In genomic region chr15:31373970-31374369, GRCh38 we compare ENCODE assay signal across 21 cellular contexts. TPM values are rescaled to one million over a fixed set of nuclear protein-coding genes. Genes with fewer than 3 reads are reported as not detected.
DNase-seq lines count a peak whose midpoint lies in the region; ATAC-seq and TF ChIP-seq lines count a peak whose summit lies in the region.
"Had no signal": no experiment of that assay in that cellular context is flagged by ENCODE, and none has a peak within 500 bp of the region (broad histone marks: within the 10 kb centered on the region; RNA-seq: fewer than 3 reads in every experiment).

No MANE protein-coding gene starts in this region.

- H2BK15ac ChIP-seq in H9 (ENCODE audit: low read depth, low read length), result no peak overlapping the region

- H3K14ac ChIP-seq in H9 (ENCODE audit: insufficient read depth, low read length), result no peak overlapping the region; the same call in 1 of the 2 replicates

- H2BK12ac ChIP-seq in H9 (ENCODE audit: insufficient read length, low read depth, low read length), result no peak overlapping the region

- H3K9me3 ChIP-seq in H9 (ENCODE audit: control insufficient read depth, low read depth, low read length) (no peaks in the 10 kb centered on the region), BE2C (no peaks in the 10 kb centered on the region; the same call in 1 of the 2 replicates)
- H3K9me3 ChIP-seq: psoas muscle had no signal

- H3K27me3 Mint-ChIP-seq in H9 (ENCODE audit: low read depth) (no peaks in the 10 kb centered on the region), glutamatergic neuron (ENCODE audit: unreplicated experiment) (peaks cover 28% of the 10 kb centered on the region)
- H3K27me3 Mint-ChIP-seq in activated CD8-positive, alpha-beta T cell treated with anti-CD3 and anti-CD28 coated beads for 36 hours, result no peaks in the 10 kb centered on the region

- no peak overlapping the region for H3K4me2 ChIP-seq in H9 (ENCODE audit: insufficient read depth, insufficient read length, low read length)
- H3K4me2 ChIP-seq: BLaER1 had no signal

- H2BK5ac ChIP-seq in H9 (ENCODE audit: insufficient read length, low read length), result no peak overlapping the region

- TF ChIP-seq CTCF in H9 (conservative IDR thresholded peaks at IDR 0.05) (no peak), glutamatergic neuron (IDR thresholded peaks at IDR 0.05; ENCODE audit: partially characterized antibody, unreplicated experiment) (no peak), BE2C (IDR thresholded peaks at IDR 0.05; ENCODE audit: low read depth, low read length) (no peak)
- TF ChIP-seq CTCF in activated CD8-positive, alpha-beta T cell treated with anti-CD3 and anti-CD28 coated beads for 36 hours (IDR thresholded peaks at IDR 0.05), result no peak

- H2AFZ ChIP-seq in H9 (ENCODE audit: low read length), result no peak overlapping the region

- peak overlapping the region; percentile 72 for H4K5ac ChIP-seq in H9 (ENCODE audit: insufficient read length, low read depth, low read length)

- H3K4me3 Mint-ChIP-seq in H9 (no peak overlapping the region), glutamatergic neuron (ENCODE audit: unreplicated experiment) (peak overlapping the region; percentile 20)
- no peak overlapping the region for H3K4me3 Mint-ChIP-seq in activated CD8-positive, alpha-beta T cell treated with anti-CD3 and anti-CD28 coated beads for 36 hours
- H3K4me3 Mint-ChIP-seq in stimulated activated effector memory CD8-positive, alpha-beta T cell treated with anti-CD3 and anti-CD28 coated beads, Interleukin-12 subunit alpha, Interleukin-12 subunit beta, amount 100 ng/mL, for 72 hours, result no peak overlapping the region

- H3K9me3 Mint-ChIP-seq in H9, result peaks cover 4% of the 10 kb centered on the region in 2 experiments; a peak in 3 of 5 replicates
- peaks cover 1% of the 10 kb centered on the region for H3K9me3 Mint-ChIP-seq in activated CD8-positive, alpha-beta T cell treated with anti-CD3 and anti-CD28 coated beads for 36 hours
- H3K9me3 Mint-ChIP-seq in glutamatergic neuron (ENCODE audit: unreplicated experiment), result peaks cover 48% of the 10 kb centered on the region
- no peaks in the 10 kb centered on the region for H3K9me3 Mint-ChIP-seq in stimulated activated effector memory CD8-positive, alpha-beta T cell treated with anti-CD3 and anti-CD28 coated beads, Interleukin-12 subunit alpha, Interleukin-12 subunit beta, amount 100 ng/mL, for 72 hours

- H3K27ac ChIP-seq in H9 (ENCODE audit: insufficient read length, low read depth, low read length), result no peak overlapping the region
- H3K27ac ChIP-seq: BLaER1, psoas muscle had no signal

- H2BK20ac ChIP-seq in H9 (ENCODE audit: low read depth, low read length, poor library complexity, severe bottlenecking), result no peak overlapping the region

- no peak overlapping the region for H3K9ac ChIP-seq in H9 (ENCODE audit: extremely low read depth, insufficient read length, low read length)
- H3K9ac ChIP-seq: BLaER1 had no signal

- no peak overlapping the region for H3K23ac ChIP-seq in H9 (ENCODE audit: insufficient read length, low read depth, low read length)

- no peak overlapping the region for H4K8ac ChIP-seq in H9 (replicated peaks; ENCODE audit: insufficient read length, low read depth, low read length)

- CTCF ChIA-PET in activated CD8-positive, alpha-beta T cell treated with anti-CD3 and anti-CD28 coated beads for 36 hours (lab: Charles Lee), result no interaction called here

- no peak for ATAC-seq in activated CD8-positive, alpha-beta T cell treated with anti-CD3 and anti-CD28 coated beads for 36 hours
- ATAC-seq in stimulated activated effector memory CD8-positive, alpha-beta T cell treated with anti-CD3 and anti-CD28 coated beads, Interleukin-12 subunit alpha, Interleukin-12 subunit beta, amount 100 ng/mL, for 72 hours, result no peak
- no peak for ATAC-seq in GM19023 (IDR thresholded peaks at IDR 0.05; ENCODE audit: unreplicated experiment)
- ATAC-seq in HG02759 (IDR thresholded peaks at IDR 0.05; ENCODE audit: unreplicated experiment), result no peak
- ATAC-seq: esophagus mucosa, psoas muscle had no signal

- no peaks in the 10 kb centered on the region for H4K20me1 ChIP-seq in H9 (ENCODE audit: control insufficient read depth, insufficient read depth, insufficient read length)

- H3T11ph ChIP-seq in H9 (ENCODE audit: low read length), result no peak overlapping the region

- WGBS in H9 (ENCODE audit: extremely low coverage, insufficient read length, low lambda C conversion rate), result no CpG with 5 or more reads among the region's 9 CpGs

- no peaks in the 10 kb centered on the region for H3K27me3 ChIP-seq in H9 (ENCODE audit: insufficient read depth, low read length)
- no peaks in the 10 kb centered on the region for H3K27me3 ChIP-seq in BE2C
- H3K27me3 ChIP-seq: BLaER1 had no signal

- no peaks in the 10 kb centered on the region for H3K79me1 ChIP-seq in H9 (ENCODE audit: insufficient read depth, low read depth, low read length, poor library complexity, severe bottlenecking)

- peaks cover 7 to 36% (median 25%) of the 10 kb centered on the region in 3 experiments; a peak in 5 of 7 replicates for H3K36me3 Mint-ChIP-seq in H9 (ENCODE audit: insufficient read depth in 1 of 3, low read depth in 3 of 3)
- peaks cover 68% of the 10 kb centered on the region for H3K36me3 Mint-ChIP-seq in activated CD8-positive, alpha-beta T cell treated with anti-CD3 and anti-CD28 coated beads for 36 hours (ENCODE audit: low read depth)
- no peaks in the 10 kb centered on the region for H3K36me3 Mint-ChIP-seq in glutamatergic neuron (ENCODE audit: unreplicated experiment)
- H3K36me3 Mint-ChIP-seq in stimulated activated effector memory CD8-positive, alpha-beta T cell treated with anti-CD3 and anti-CD28 coated beads, Interleukin-12 subunit alpha, Interleukin-12 subunit beta, amount 100 ng/mL, for 72 hours, result peaks cover 99% of the 10 kb centered on the region

- H3K79me2 ChIP-seq in H9 (ENCODE audit: insufficient read depth, low read length), result no peaks in the 10 kb centered on the region; the same call in 1 of the 2 replicates

- H4K91ac ChIP-seq in H9 (ENCODE audit: insufficient read length, low read depth, low read length), result no peak overlapping the region

- H3K23me2 ChIP-seq in H9 (ENCODE audit: insufficient read length, low read depth, low read length, poor library complexity, severe bottlenecking), result no peaks in the 10 kb centered on the region

- H3K27ac Mint-ChIP-seq in H9 (peak overlapping the region in 1 of 3 experiments; percentile 82; a peak in 2 of 7 replicates), glutamatergic neuron (ENCODE audit: unreplicated experiment) (peak overlapping the region; percentile 38)
- peak overlapping the region; percentile 63 for H3K27ac Mint-ChIP-seq in activated CD8-positive, alpha-beta T cell treated with anti-CD3 and anti-CD28 coated beads for 36 hours
- H3K27ac Mint-ChIP-seq in stimulated activated effector memory CD8-positive, alpha-beta T cell treated with anti-CD3 and anti-CD28 coated beads, Interleukin-12 subunit alpha, Interleukin-12 subunit beta, amount 100 ng/mL, for 72 hours, result peak overlapping the region; percentile 60

- no peak overlapping the region for H2AK5ac ChIP-seq in H9 (ENCODE audit: insufficient read length, low read length)

- H3K18ac ChIP-seq in H9 (ENCODE audit: insufficient read length, low read depth, low read length), result peak overlapping the region; percentile 30

- peaks cover 43 to 45% of the 10 kb centered on the region in 2 experiments for H3K4me1 Mint-ChIP-seq in H9
- H3K4me1 Mint-ChIP-seq in activated CD8-positive, alpha-beta T cell treated with anti-CD3 and anti-CD28 coated beads for 36 hours (ENCODE audit: low read depth), result peaks cover 88% of the 10 kb centered on the region
- H3K4me1 Mint-ChIP-seq in glutamatergic neuron (ENCODE audit: low read depth, unreplicated experiment), result peaks cover 58% of the 10 kb centered on the region
- H3K4me1 Mint-ChIP-seq in stimulated activated effector memory CD8-positive, alpha-beta T cell treated with anti-CD3 and anti-CD28 coated beads, Interleukin-12 subunit alpha, Interleukin-12 subunit beta, amount 100 ng/mL, for 72 hours, result peaks cover 74% of the 10 kb centered on the region

- H2BK120ac ChIP-seq in H9 (ENCODE audit: low read depth, low read length, poor library complexity, severe bottlenecking), result no peak overlapping the region

- DNase-seq in H9 (no peak), glutamatergic neuron (no peak), BE2C (no peak)
- no peak for DNase-seq in activated CD8-positive, alpha-beta T cell treated with anti-CD3 and anti-CD28 coated beads for 36 hours
- no peak for DNase-seq in stimulated activated effector memory CD8-positive, alpha-beta T cell treated with anti-CD3 and anti-CD28 coated beads, Interleukin-12 subunit alpha, Interleukin-12 subunit beta, amount 100 ng/mL, for 72 hours (ENCODE audit: low spot score in 2 of 2)
- no peak for DNase-seq in NK-92 treated with Interleukin-12 subunit alpha and Interleukin-12 subunit beta, amount 100 ng/mL, for 24 hours (lab: John Stamatoyannopoulos, UW)
- DNase-seq: activated CD4-positive, alpha-beta T cell treated with anti-CD3 and anti-CD28 coated beads for 48 hours; dermis blood vessel endothelial cell; DMS153; hypothalamus; Karpas-422; NCI-H1436; NCI-H345; SIG-M5; stimulated activated CD4-positive, alpha-beta T cell treated with anti-CD3 and anti-CD28 coated beads, Interleukin-15, amount 100 ng/mL, for 24 hours; T-helper 9 cell had no signal

- H3K36me3 ChIP-seq in BE2C, result peaks cover 43% of the 10 kb centered on the region

- H3K4me3 ChIP-seq in BE2C (ENCODE audit: low read depth, low read length), result no peak overlapping the region
- H3K4me3 ChIP-seq: BLaER1, psoas muscle had no signal

- H3K56ac ChIP-seq in H9 (ENCODE audit: insufficient read length, low read depth, low read length), result no peak overlapping the region

- POLR2A ChIA-PET in activated CD8-positive, alpha-beta T cell treated with anti-CD3 and anti-CD28 coated beads for 36 hours (lab: Charles Lee), result no interaction called here

- H3K4me1 ChIP-seq in H9 (ENCODE audit: insufficient read depth, low read length) (no peaks in the 10 kb centered on the region; the same call in 1 of the 2 replicates), BE2C (peaks cover 41% of the 10 kb centered on the region)

- no peak overlapping the region for H3K4ac ChIP-seq in H9 (ENCODE audit: low read depth, low read length)

- intact Hi-C loops in activated CD8-positive, alpha-beta T cell treated with anti-CD3 and anti-CD28 coated beads for 36 hours (cut with micrococcal nuclease), result no loop called here

RNA-seq across cellular contexts. Expression of gene KLF13, which starts 47.3 kb away (rescaled TPM):
- total RNA-seq in H9 (2021) (30.6 and 33.4 TPM in 2 replicates), glutamatergic neuron (ENCODE audit: unreplicated experiment) (141 TPM)
- 100 to 1,000 TPM; 163 to 175 TPM for total RNA-seq in activated CD8-positive, alpha-beta T cell treated with anti-CD3 and anti-CD28 coated beads for 36 hours
- 88.9 TPM for polyA plus RNA-seq in BE2C (2012; ENCODE audit: insufficient read depth, insufficient read length, low read depth)
